8 cellular contexts compared by ENCODE assay signal in the genomic region with DNA sequence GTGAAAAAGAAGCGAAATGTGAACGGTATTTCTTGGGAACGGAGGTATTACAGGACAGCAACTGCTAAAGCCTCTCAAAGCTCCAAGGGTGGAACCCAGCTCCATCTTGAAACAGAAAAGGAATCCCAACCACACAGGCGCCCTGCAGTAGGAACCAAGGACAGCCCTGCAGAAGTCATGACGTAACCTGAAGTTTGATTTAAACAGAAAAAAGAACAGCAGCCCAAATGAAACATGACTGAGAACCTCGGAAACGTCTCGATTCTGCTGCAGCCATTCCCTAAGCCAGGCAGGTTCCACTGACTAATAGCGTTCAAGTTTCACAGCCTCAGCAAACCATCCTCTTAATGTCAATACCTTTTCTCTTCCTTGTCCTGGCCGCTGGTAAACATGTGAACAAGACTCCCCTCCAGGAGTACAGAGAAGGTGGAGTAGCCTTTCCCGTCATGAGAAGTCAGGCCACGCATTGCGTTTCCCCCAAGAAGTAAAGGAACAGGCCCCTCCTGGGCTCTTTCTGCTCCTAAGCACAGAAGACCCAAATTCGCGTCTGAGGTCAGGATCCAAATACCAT. TPM values are rescaled to one million over a fixed set of nuclear protein-coding genes. Genes with fewer than 3 reads are reported as not detected.
DNase-seq lines count a peak whose midpoint lies in the region; TF ChIP-seq lines count a peak whose summit lies in the region.

No MANE protein-coding gene starts in this region.

- H3K36me3 ChIP-seq in ACC112 (ENCODE audit: insufficient read depth, low read length) (peaks cover 10% of the 10 kb centered on the region; the same call in 1 of the 2 replicates), HUES6 (ENCODE audit: control insufficient read depth, insufficient read depth, low read length) (peaks cover 9% of the 10 kb centered on the region), muscle layer of duodenum (ENCODE audit: control insufficient read depth in 1 of 2, insufficient read depth in 2 of 2, low read length in 2 of 2) (peaks cover 5 to 10% of the 10 kb centered on the region in 2 donors)

- H3K4me3 Mint-ChIP-seq in chondrocyte (ENCODE audit: unreplicated experiment): peak overlapping the region; percentile 74

- H3K27me3 ChIP-seq in ACC112 (ENCODE audit: insufficient read depth, low read length): no peaks in the 10 kb centered on the region
- no peaks in the 10 kb centered on the region for H3K27me3 ChIP-seq in HUES6 (ENCODE audit: control insufficient read depth, insufficient read depth, low read length)
- no peaks in the 10 kb centered on the region for H3K27me3 ChIP-seq in muscle layer of duodenum (ENCODE audit: low read depth, low read length)

- H3K9me3 ChIP-seq in HUES6 (ENCODE audit: control insufficient read depth, insufficient read depth, low read depth, low read length): no peaks in the 10 kb centered on the region
- no peaks in the 10 kb centered on the region for H3K9me3 ChIP-seq in muscle layer of duodenum (ENCODE audit: control insufficient read depth in 1 of 2, low read length in 2 of 2)

- H3K9me3 Mint-ChIP-seq in chondrocyte (ENCODE audit: low read depth): no peaks in the 10 kb centered on the region

- H3K4me3 ChIP-seq in ACC112 (ENCODE audit: low read depth, low read length) (peak overlapping the region; percentile 93), HUES6 (ENCODE audit: low read depth, low read length) (peak overlapping the region; percentile 73), muscle layer of duodenum (ENCODE audit: low read depth in 1 of 2, low read length in 2 of 2) (peak overlapping the region; percentile 70 to 74)

- no peak for DNase-seq in chondrocyte (ENCODE audit: low spot score)
- DNase-seq in COLO668 (lab: John Stamatoyannopoulos, UW; ENCODE audit: unreplicated experiment): no peak
- DNase-seq in NCI-H82 treated with DMSO at 0.1 percent for 48 hours (lab: John Stamatoyannopoulos, UW; ENCODE audit: unreplicated experiment): no peak
- DNase-seq in EL: no peak
- no peak for DNase-seq in head of caudate nucleus

- H3K27me3 Mint-ChIP-seq in chondrocyte (ENCODE audit: low read depth): no peaks in the 10 kb centered on the region

- H3K4me1 ChIP-seq in ACC112 (ENCODE audit: control insufficient read depth, insufficient read depth, low read length, unreplicated experiment): peaks cover 26% of the 10 kb centered on the region
- H3K4me1 ChIP-seq in HUES6 (ENCODE audit: control insufficient read depth, insufficient read depth, low read length): peaks cover 35% of the 10 kb centered on the region
- H3K4me1 ChIP-seq in muscle layer of duodenum (ENCODE audit: control insufficient read depth in 1 of 2, insufficient read depth in 2 of 2, low read length in 2 of 2): peaks cover 6 to 20% of the 10 kb centered on the region in 2 donors

- H3K27ac ChIP-seq in ACC112 (ENCODE audit: low read depth, low read length) (peak overlapping the region; percentile 93), HUES6 (ENCODE audit: low read depth, low read length) (peak overlapping the region; percentile 66), muscle layer of duodenum (ENCODE audit: low read length) (peak overlapping the region; percentile 70)

- peak overlapping the region; percentile 87 for H3K9ac ChIP-seq in HUES6 (ENCODE audit: low read length)

- H3K79me2 ChIP-seq in ACC112 (ENCODE audit: control insufficient read depth, insufficient read depth, low read length, unreplicated experiment): peaks cover 81% of the 10 kb centered on the region

- intact Hi-C loops in head of caudate nucleus (cut with DNase I): no loop called here

- H3K4me1 Mint-ChIP-seq in chondrocyte (ENCODE audit: low read depth): peaks cover 76% of the 10 kb centered on the region

- H3K27ac Mint-ChIP-seq in chondrocyte (ENCODE audit: unreplicated experiment): peak overlapping the region; percentile 95

- no peak for TF ChIP-seq CTCF in chondrocyte (IDR thresholded peaks at IDR 0.05)

- H2AFZ ChIP-seq in ACC112 (ENCODE audit: low read length, unreplicated experiment): no peak overlapping the region

- peaks cover 3% of the 10 kb centered on the region for H3K36me3 Mint-ChIP-seq in chondrocyte (ENCODE audit: low read depth)

RNA-seq across cellular contexts. Expression of gene SIAH1, which starts 20.1 kb away (rescaled TPM):
- total RNA-seq in chondrocyte: 33.8 to 52.0 TPM (median 34.5 TPM) in 3 replicates
